ENCODE assay signal across 20 cellular contexts in the genomic region with DNA sequence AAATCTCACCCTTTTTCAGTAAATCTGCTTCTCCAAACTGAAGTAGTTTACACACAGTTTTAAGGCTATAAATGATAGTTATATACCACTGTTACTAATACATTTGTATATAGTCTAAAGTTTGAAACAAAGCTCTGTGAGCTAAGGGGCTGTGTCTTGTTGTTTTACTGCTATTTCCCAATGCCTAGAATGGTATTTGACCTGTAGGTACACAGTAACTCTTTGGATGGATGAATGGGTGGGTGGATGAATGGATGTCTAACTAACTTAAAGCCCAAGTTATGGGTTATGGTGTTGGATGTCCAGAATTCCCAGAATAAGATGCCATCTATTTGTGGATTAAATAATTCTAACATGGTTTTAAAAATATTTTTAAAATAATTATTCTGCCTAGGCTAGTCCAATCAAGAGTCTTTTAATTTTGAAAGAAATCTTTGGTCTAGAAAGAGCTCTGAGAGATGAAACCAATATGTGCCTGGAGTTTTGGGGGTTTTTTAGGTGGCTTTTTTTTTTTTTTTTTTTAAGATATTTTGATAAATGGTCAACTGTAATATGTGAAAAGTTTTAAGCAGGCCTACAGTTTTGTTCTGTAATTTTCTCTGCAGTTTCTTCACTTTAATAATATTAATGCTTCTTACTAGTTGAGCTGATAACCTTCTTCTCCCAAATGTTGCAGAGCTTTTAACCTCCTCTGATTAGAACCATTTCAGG. TPM values are rescaled to one million over a fixed set of nuclear protein-coding genes. Genes with fewer than 3 reads are reported as not detected.
A peak's percentile ranks its signal among the peaks of the same experiment; 100 is the strongest.
DNase-seq lines count a peak whose midpoint lies in the region; ATAC-seq and TF ChIP-seq lines count a peak whose summit lies in the region.
"Had no signal": no experiment of that assay in that cellular context is flagged by ENCODE, and none has a peak within 500 bp of the region (broad histone marks: within the 10 kb centered on the region; RNA-seq: fewer than 3 reads in every experiment).

No MANE protein-coding gene starts in this region.

- H3K9ac ChIP-seq in adipocyte (ENCODE audit: low read length) (no peak overlapping the region), mesenchymal stem cell (ENCODE audit: low read length) (peak overlapping the region; percentile 14), H9 (ENCODE audit: extremely low read depth, insufficient read length, low read length) (no peak overlapping the region)

- H3K4me1 ChIP-seq in ACC112 (ENCODE audit: control insufficient read depth, insufficient read depth, low read length, unreplicated experiment) (peaks cover 39% of the 10 kb centered on the region), adipocyte (ENCODE audit: control insufficient read depth, insufficient read depth, low read length) (peaks cover 48% of the 10 kb centered on the region), mesenchymal stem cell (ENCODE audit: control insufficient read depth, insufficient read depth, low read depth, low read length) (no peaks in the 10 kb centered on the region), H9 (ENCODE audit: insufficient read depth, low read length) (no peaks in the 10 kb centered on the region; the same call in 1 of the 2 replicates)

- H3K4me1 Mint-ChIP-seq in HFFc6 (ENCODE audit: low read depth) (peaks cover 80% of the 10 kb centered on the region), H9 (peaks cover 5 to 6% of the 10 kb centered on the region in 2 experiments), WTC11 (peaks cover 11% of the 10 kb centered on the region)

- H3K79me2 ChIP-seq in ACC112 (ENCODE audit: control insufficient read depth, insufficient read depth, low read length, unreplicated experiment) = no peaks in the 10 kb centered on the region
- no peaks in the 10 kb centered on the region for H3K79me2 ChIP-seq in H9 (ENCODE audit: insufficient read depth, low read length)

- H2BK15ac ChIP-seq in mesenchymal stem cell (ENCODE audit: low read depth, poor library complexity, severe bottlenecking) (no peak overlapping the region), H9 (ENCODE audit: low read depth, low read length) (no peak overlapping the region)

- H3K14ac ChIP-seq in mesenchymal stem cell (ENCODE audit: low read length in 2 of 2) (no peak overlapping the region), H9 (ENCODE audit: insufficient read depth, low read length) (no peak overlapping the region)

- H2AK5ac ChIP-seq in mesenchymal stem cell (ENCODE audit: low read length, severe bottlenecking) (no peak overlapping the region), H9 (ENCODE audit: insufficient read length, low read length) (no peak overlapping the region)

- H3K9me3 Mint-ChIP-seq in HFFc6 (no peaks in the 10 kb centered on the region), H9 (no peaks in the 10 kb centered on the region), WTC11 (no peaks in the 10 kb centered on the region)
- H3K9me3 Mint-ChIP-seq: CD14-positive monocyte, GM23338 had no signal

- no peak overlapping the region for H3K4me3 Mint-ChIP-seq in HFFc6
- no peak overlapping the region for H3K4me3 Mint-ChIP-seq in H9
- no peak overlapping the region for H3K4me3 Mint-ChIP-seq in WTC11
- H3K4me3 Mint-ChIP-seq: CD14-positive monocyte, GM23338 had no signal

- no peak overlapping the region for H3T11ph ChIP-seq in H9 (ENCODE audit: low read length)

- H2BK12ac ChIP-seq in mesenchymal stem cell (ENCODE audit: low read length in 2 of 2) = no peak overlapping the region
- no peak overlapping the region for H2BK12ac ChIP-seq in H9 (ENCODE audit: insufficient read length, low read depth, low read length)

- H3K9me3 ChIP-seq in adipocyte (ENCODE audit: control insufficient read depth, low read length) = no peaks in the 10 kb centered on the region
- H3K9me3 ChIP-seq in mesenchymal stem cell (ENCODE audit: control insufficient read depth, low read length) = no peaks in the 10 kb centered on the region
- H3K9me3 ChIP-seq in H9 (ENCODE audit: control insufficient read depth, low read depth, low read length) = no peaks in the 10 kb centered on the region
- H3K9me3 ChIP-seq: A549 had no signal

- H3K27me3 Mint-ChIP-seq in HFFc6 (ENCODE audit: insufficient read depth) (no peaks in the 10 kb centered on the region), H9 (ENCODE audit: low read depth) (no peaks in the 10 kb centered on the region), WTC11 (ENCODE audit: low read depth) (no peaks in the 10 kb centered on the region)

- POLR2A ChIA-PET in WTC11 (lab: Charles Lee) = no interaction called here

- no peak overlapping the region for H2BK20ac ChIP-seq in H9 (ENCODE audit: low read depth, low read length, poor library complexity, severe bottlenecking)

- peak overlapping the region; percentile 33; the same call in 1 of the 2 replicates for H3K4me3 ChIP-seq in ACC112 (ENCODE audit: low read depth, low read length)
- H3K4me3 ChIP-seq in adipocyte (ENCODE audit: low read length) = no peak overlapping the region
- no peak overlapping the region for H3K4me3 ChIP-seq in mesenchymal stem cell (ENCODE audit: insufficient read depth in 1 of 2, low read depth in 1 of 2, low read length in 2 of 2)
- H3K4me3 ChIP-seq: A549, GM23338 had no signal

- H3K36me3 Mint-ChIP-seq in HFFc6 (ENCODE audit: low read depth) (peaks cover 40% of the 10 kb centered on the region), H9 (ENCODE audit: insufficient read depth in 1 of 3, low read depth in 3 of 3) (peaks cover 0 to 11% (median 9%) of the 10 kb centered on the region in 3 experiments; a peak in 3 of 7 replicates), WTC11 (0 out of 2 replicates have a peak, but pooled peaks cover 4% of the 10 kb centered on the region)

- no peaks in the 10 kb centered on the region for H4K20me1 ChIP-seq in H9 (ENCODE audit: control insufficient read depth, insufficient read depth, insufficient read length)

- CTCF ChIA-PET in WTC11 (lab: Charles Lee) = interaction anchor here (0.5 to 1.8 kb wide), 3 partner anchors 14 to 117 kb away, joined by 3 to 8 read pairs (median 7); no protein-coding TSS in a partner anchor

- no peak overlapping the region for H4K91ac ChIP-seq in mesenchymal stem cell (ENCODE audit: low read length)
- H4K91ac ChIP-seq in H9 (ENCODE audit: insufficient read length, low read depth, low read length) = no peak overlapping the region

- no peak overlapping the region for H4K5ac ChIP-seq in H9 (ENCODE audit: insufficient read length, low read depth, low read length)

- H3K27ac Mint-ChIP-seq in HFFc6 (peak overlapping the region; percentile 90; the same call in 1 of the 2 replicates), H9 (no peak overlapping the region), WTC11 (no peak overlapping the region)
- H3K27ac Mint-ChIP-seq: GM23338 had no signal

- H3K79me1 ChIP-seq in mesenchymal stem cell (replicated peaks; ENCODE audit: low read length, poor library complexity, severe bottlenecking) (no peaks in the 10 kb centered on the region), H9 (ENCODE audit: insufficient read depth, low read depth, low read length, poor library complexity, severe bottlenecking) (no peaks in the 10 kb centered on the region)

- H2AFZ ChIP-seq in ACC112 (ENCODE audit: low read length, unreplicated experiment) (no peak overlapping the region), mesenchymal stem cell (ENCODE audit: low read depth, low read length) (no peak overlapping the region), H9 (ENCODE audit: low read length) (no peak overlapping the region)
- H2AFZ ChIP-seq: GM23338 had no signal

- peak overlapping the region; percentile 74 for H3K27ac ChIP-seq in ACC112 (ENCODE audit: low read depth, low read length)
- no peak overlapping the region for H3K27ac ChIP-seq in mesenchymal stem cell (ENCODE audit: low read length, poor library complexity, severe bottlenecking)
- H3K27ac ChIP-seq in H9 (ENCODE audit: insufficient read length, low read depth, low read length) = no peak overlapping the region
- H3K27ac ChIP-seq: HL-60 had no signal

- no peak overlapping the region for H4K8ac ChIP-seq in mesenchymal stem cell (ENCODE audit: low read length)
- no peak overlapping the region for H4K8ac ChIP-seq in H9 (replicated peaks; ENCODE audit: insufficient read length, low read depth, low read length)

- H2BK120ac ChIP-seq in mesenchymal stem cell (ENCODE audit: low read depth, low read length) (no peak overlapping the region), H9 (ENCODE audit: low read depth, low read length, poor library complexity, severe bottlenecking) (no peak overlapping the region)

- TF ChIP-seq CTCF in HFFc6 (IDR thresholded peaks at IDR 0.05) (no peak), H9 (conservative IDR thresholded peaks at IDR 0.05) (no peak), WTC11 (IDR thresholded peaks at IDR 0.05) (no peak)

- no peak overlapping the region for H2BK5ac ChIP-seq in mesenchymal stem cell (ENCODE audit: low read depth, low read length, poor library complexity, severe bottlenecking)
- H2BK5ac ChIP-seq in H9 (ENCODE audit: insufficient read length, low read length) = no peak overlapping the region

- H3K18ac ChIP-seq in mesenchymal stem cell (ENCODE audit: low read depth in 1 of 2, low read length in 2 of 2) (no peak overlapping the region), H9 (ENCODE audit: insufficient read length, low read depth, low read length) (no peak overlapping the region)

- H3K56ac ChIP-seq in H9 (ENCODE audit: insufficient read length, low read depth, low read length) = no peak overlapping the region

- DNase-seq in HFFc6 (no peak), adipocyte (ENCODE audit: low read depth) (peak; percentile 36), mesenchymal stem cell (no peak), midbrain (lab: John Stamatoyannopoulos, UW) (no peak), H9 (no peak), KG1 (lab: John Stamatoyannopoulos, UW) (no peak), WTC11 (ENCODE audit: low spot score) (no peak)
- DNase-seq: COR-L47, DMS153, Kasumi-1, MV-4-11, NCI-H1436, NCI-H2029 treated with DMSO at 0.1 percent for 48 hours, NCI-H510A, SIG-M5 had no signal

- H3K23me2 ChIP-seq in H9 (ENCODE audit: insufficient read length, low read depth, low read length, poor library complexity, severe bottlenecking) = no peaks in the 10 kb centered on the region

- H3K4ac ChIP-seq in mesenchymal stem cell (ENCODE audit: low read depth in 1 of 2, low read length in 2 of 2) = no peak overlapping the region
- no peak overlapping the region for H3K4ac ChIP-seq in H9 (ENCODE audit: low read depth, low read length)

- H3K36me3 ChIP-seq in ACC112 (ENCODE audit: insufficient read depth, low read length) = 0 out of 2 replicates have a peak, but pooled peaks cover 6% of the 10 kb centered on the region
- H3K36me3 ChIP-seq in adipocyte (ENCODE audit: control insufficient read depth, insufficient read depth, low read length, severe bottlenecking) = peaks cover 4% of the 10 kb centered on the region
- peaks cover 0 to 21% of the 10 kb centered on the region in 2 experiments for H3K36me3 ChIP-seq in mesenchymal stem cell (ENCODE audit: control insufficient read depth in 1 of 2, insufficient read depth in 2 of 2, low read depth in 1 of 2, low read length in 2 of 2)

- H3K4me2 ChIP-seq in mesenchymal stem cell (ENCODE audit: low read length, poor library complexity, severe bottlenecking) (no peak overlapping the region), H9 (ENCODE audit: insufficient read depth, insufficient read length, low read length) (no peak overlapping the region)
- H3K4me2 ChIP-seq: A549, GM23338 had no signal

- H3K23ac ChIP-seq in mesenchymal stem cell (ENCODE audit: low read length in 2 of 2) = no peak overlapping the region
- no peak overlapping the region for H3K23ac ChIP-seq in H9 (ENCODE audit: insufficient read length, low read depth, low read length)

- no peak for ATAC-seq in WTC11
- ATAC-seq: A549, GM23338 had no signal

- H3K27me3 ChIP-seq in ACC112 (ENCODE audit: insufficient read depth, low read length) (no peaks in the 10 kb centered on the region), adipocyte (replicated peaks; ENCODE audit: control insufficient read depth, insufficient read depth, low read length) (no peaks in the 10 kb centered on the region), mesenchymal stem cell (ENCODE audit: control insufficient read depth in 1 of 2, insufficient read depth in 1 of 2, low read length in 2 of 2) (no peaks in the 10 kb centered on the region), H9 (ENCODE audit: insufficient read depth, low read length) (no peaks in the 10 kb centered on the region)

RNA-seq across cellular contexts. Expression of gene OMG, which starts 45.3 kb away (rescaled TPM):
- total RNA-seq in HFFc6 (2021; fragmentation: NEBNext Ultra II Directional; extraction: Animal tissue kit (Norgen Biotek cat#: 25700)) = under 1 TPM in 1 of 6 experiments, not detected in 5; 0.26 TPM
- polyA plus RNA-seq in mesenchymal stem cell (2013, experiment 1 of 2) = 2.8 TPM
- polyA plus RNA-seq in mesenchymal stem cell (2013, experiment 2 of 2) = 2.5 TPM
- total RNA-seq in H9 (2021) (not detected in 2 replicates), WTC11 (2021) (not detected in 3 replicates)
- total RNA-seq: GM23338 had no signal
- polyA plus RNA-seq: A549 had no signal
